In the genomic region with DNA sequence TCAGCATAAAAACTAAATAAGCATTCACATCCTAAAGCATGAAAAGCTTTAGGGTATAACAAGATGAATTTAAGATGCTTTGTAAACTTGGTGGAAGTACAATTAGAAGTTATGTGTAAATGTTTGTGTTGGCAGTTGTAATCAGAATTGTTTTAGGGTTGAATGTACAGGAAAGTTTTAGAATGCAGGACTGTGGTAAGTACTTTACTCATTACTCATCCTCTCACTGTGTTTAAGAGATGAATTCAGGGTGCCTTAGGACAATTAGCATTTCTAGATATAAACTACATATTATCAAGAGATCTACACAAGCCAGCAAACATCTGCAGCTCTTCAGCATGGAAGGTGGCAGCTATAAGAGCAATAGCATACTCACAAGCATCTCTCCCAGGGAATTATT, we compare ENCODE assay signal across 22 cellular contexts.
DNase-seq lines count a peak whose midpoint lies in the region; TF ChIP-seq lines count a peak whose summit lies in the region.
"Had no signal": no experiment of that assay in that cellular context is flagged by ENCODE, and none has a peak within 500 bp of the region (broad histone marks: within the 10 kb centered on the region; RNA-seq: fewer than 3 reads in every experiment).

No MANE protein-coding gene starts in this region.

- no peaks in the 10 kb centered on the region for H3K36me3 ChIP-seq in fibroblast of lung (ENCODE audit: control insufficient read depth, insufficient read depth, low read length)
- no peaks in the 10 kb centered on the region for H3K36me3 ChIP-seq in effector memory CD4-positive, alpha-beta T cell (ENCODE audit: control insufficient read depth, insufficient read depth, low read length)
- H3K36me3 ChIP-seq: colonic mucosa, gastrocnemius medialis, pancreas, right lobe of liver had no signal

- no peaks in the 10 kb centered on the region for H3K4me1 ChIP-seq in fibroblast of lung (ENCODE audit: control insufficient read depth, extremely low read depth, insufficient read depth, low read length)
- no peaks in the 10 kb centered on the region for H3K4me1 ChIP-seq in effector memory CD4-positive, alpha-beta T cell (ENCODE audit: control insufficient read depth, insufficient read depth, low read length, poor library complexity, severe bottlenecking)
- H3K4me1 ChIP-seq: colonic mucosa, gastrocnemius medialis, pancreas, right lobe of liver had no signal

- no peaks in the 10 kb centered on the region for H4K20me1 ChIP-seq in fibroblast of lung (ENCODE audit: control insufficient read depth, extremely low read depth, insufficient read depth, low read length)

- H3K4me3 ChIP-seq in fibroblast of lung (replicated peaks in 1 of 4; ENCODE audit: control extremely low read depth in 1 of 4, insufficient read depth in 1 of 4, low read depth in 3 of 4, low read length in 4 of 4) (no peak overlapping the region), skeletal muscle cell (ENCODE audit: low read depth, low read length) (no peak overlapping the region)
- H3K4me3 ChIP-seq in effector memory CD4-positive, alpha-beta T cell (ENCODE audit: insufficient read depth, low read depth, low read length, poor library complexity, severe bottlenecking), result no peak overlapping the region
- H3K4me3 ChIP-seq: colonic mucosa, gastrocnemius medialis, pancreas, right lobe of liver had no signal

- H3K79me2 ChIP-seq in fibroblast of lung (ENCODE audit: control insufficient read depth, insufficient read depth, low read length), result no peaks in the 10 kb centered on the region

- DNase-seq in GM03348 (ENCODE audit: low spot score) (peak; percentile 40), RPMI7951 (ENCODE audit: low read depth) (peak; percentile 67), fibroblast of lung (ENCODE audit: low read depth in 2 of 2) (peak; percentile 9 to 92), skeletal muscle cell (ENCODE audit: low read depth) (peak; percentile 23), GM19240 (ENCODE audit: insufficient read length, low spot score) (no peak), HuH-7.5 (ENCODE audit: low spot score) (no peak)
- DNase-seq in effector memory CD4-positive, alpha-beta T cell, result no peak
- DNase-seq: activated CD4-positive, CD25-positive, alpha-beta regulatory T cell treated with anti-CD3 and anti-CD28 coated beads, Interleukin-2, amount 50 U/mL, for 72 hours; activated CD8-positive, alpha-beta T cell treated with anti-CD3 and anti-CD28 coated beads, Interleukin-2, amount 10 ng/mL, durations not matched to agents 7 days and 5 days; activated naive CD4-positive, alpha-beta T cell treated with anti-CD3 and anti-CD28 coated beads for 36 hours; activated T-cell treated with anti-CD3 and anti-CD28 coated beads, Interleukin-2, amount 50 U/mL, for 1 hour; colonic mucosa; DMS79; gastrocnemius medialis; H7; mesendoderm; naive thymus-derived CD8-positive, alpha-beta T cell; NCI-H1417; NCI-H510A; pancreas; right lobe of liver; stimulated activated naive CD4-positive, alpha-beta T cell had no signal

- H3K27me3 ChIP-seq in fibroblast of lung (ENCODE audit: control insufficient read depth, insufficient read depth, low read length), result no peaks in the 10 kb centered on the region
- no peaks in the 10 kb centered on the region for H3K27me3 ChIP-seq in effector memory CD4-positive, alpha-beta T cell (replicated peaks; ENCODE audit: control insufficient read depth, insufficient read depth, low read length, poor library complexity, severe bottlenecking)
- H3K27me3 ChIP-seq: colonic mucosa, gastrocnemius medialis, pancreas, right lobe of liver had no signal

- no peak overlapping the region for H3K4me2 ChIP-seq in fibroblast of lung (ENCODE audit: extremely low read depth, insufficient read depth, low read length)

- no peak overlapping the region for H3K27ac ChIP-seq in fibroblast of lung (ENCODE audit: insufficient read depth, low read length)
- H3K27ac ChIP-seq in effector memory CD4-positive, alpha-beta T cell (ENCODE audit: insufficient read depth, low read length, poor library complexity, severe bottlenecking), result no peak overlapping the region
- H3K27ac ChIP-seq: colonic mucosa, gastrocnemius medialis, pancreas, right lobe of liver had no signal

- no peak overlapping the region for H3K9ac ChIP-seq in fibroblast of lung (ENCODE audit: insufficient read depth, low read length)

- H2AFZ ChIP-seq in fibroblast of lung (ENCODE audit: low read length), result no peak overlapping the region

- TF ChIP-seq CTCF in fibroblast of lung (conservative IDR thresholded peaks at IDR 0.05 in 1 of 2, IDR thresholded peaks at IDR 0.05 in 1 of 2; ENCODE audit: low read depth in 1 of 2, low read length in 2 of 2), result no peak

- H3K9me3 ChIP-seq in fibroblast of lung (ENCODE audit: control insufficient read depth, insufficient read depth, low read depth, low read length), result no peaks in the 10 kb centered on the region
- H3K9me3 ChIP-seq in effector memory CD4-positive, alpha-beta T cell (ENCODE audit: control insufficient read depth, low read length), result no peaks in the 10 kb centered on the region
- H3K9me3 ChIP-seq: colonic mucosa, gastrocnemius medialis, pancreas, right lobe of liver had no signal

Comparison
In these comparisons a context has a peak if more than half of its experiments do, and no peak if none do; other contexts are left out.
1. DNase-seq: peak in GM03348 (single experiment), RPMI7951 (single experiment), fibroblast of lung (2 of 2) and skeletal muscle cell (single experiment); none in effector memory CD4-positive, alpha-beta T cell (0 of 3), GM19240 (single experiment) and HuH-7.5 (single experiment).